ENCODE assay signal across 23 cellular contexts in genomic region chr1:112440574-112440973, GRCh38. TPM values are rescaled to one million over a fixed set of nuclear protein-coding genes. Genes with fewer than 3 reads are reported as not detected.
"Had no signal": no experiment of that assay in that cellular context is flagged by ENCODE, and none has a peak within 500 bp of the region (broad histone marks: within the 10 kb centered on the region; RNA-seq: fewer than 3 reads in every experiment).

No MANE protein-coding gene starts in this region.

- H3K27ac ChIP-seq: hepatocyte, pancreas, prostate gland, right lobe of liver, suprapubic skin, thoracic aorta, tibial artery, vagina had no signal

- H3K4me3 ChIP-seq: hepatocyte, mucosa of descending colon, pancreas, prostate gland, right lobe of liver, smooth muscle cell, suprapubic skin, thoracic aorta, tibial artery, vagina had no signal

- H3K27me3 ChIP-seq: hepatocyte, pancreas, right lobe of liver, suprapubic skin, tibial artery, vagina had no signal

- ATAC-seq: mucosa of descending colon; naive thymus-derived CD4-positive, alpha-beta T cell; natural killer cell treated with Interleukin-12 subunit alpha and Interleukin-12 subunit beta and Interleukin-15 and Interleukin-18, amount 100 ng/mL, for 72 hours; pancreas; stimulated activated effector memory CD8-positive, alpha-beta T cell treated with anti-CD3 and anti-CD28 coated beads, Interleukin-12 subunit alpha, Interleukin-12 subunit beta, amount 100 ng/mL, for 72 hours had no signal

- H3K4me1 ChIP-seq: pancreas, right lobe of liver had no signal

- DNase-seq: head of caudate nucleus; islet precursor cell; midbrain; mucosa of descending colon; naive thymus-derived CD4-positive, alpha-beta T cell; pancreas; posterior cingulate gyrus; retina; right lobe of liver; stimulated activated CD4-positive, alpha-beta T cell treated with anti-CD3 and anti-CD28 coated beads, Interleukin-15, amount 100 ng/mL, for 24 hours; stimulated activated CD4-positive, alpha-beta T cell treated with anti-CD3 and anti-CD28 coated beads, Interleukin-2, amount 100 ng/mL, for 24 hours; stimulated activated CD4-positive, alpha-beta T cell treated with anti-CD3 and anti-CD28 coated beads, Interleukin-4, amount 100 ng/mL, for 1 hour; stimulated activated naive CD4-positive, alpha-beta T cell; tibial artery; trophoblast cell had no signal

- H3K9me3 ChIP-seq: mucosa of descending colon, pancreas, prostate gland, right lobe of liver, suprapubic skin, thoracic aorta, tibial artery, vagina had no signal

- H3K36me3 ChIP-seq: pancreas, prostate gland, right lobe of liver, suprapubic skin, thoracic aorta had no signal

RNA-seq across cellular contexts. Expression of gene CTTNBP2NL, which starts 44.6 kb away (rescaled TPM):
- polyA plus RNA-seq: naive thymus-derived CD4-positive, alpha-beta T cell had no signal
